9 cellular contexts compared by ENCODE assay signal in genomic region chr3:160012108-160012507, GRCh38. TPM values are rescaled to one million over a fixed set of nuclear protein-coding genes. Genes with fewer than 3 reads are reported as not detected.
DNase-seq lines count a peak whose midpoint lies in the region; ATAC-seq, FAIRE-seq and TF ChIP-seq lines count a peak whose summit lies in the region.
"Had no signal": no experiment of that assay in that cellular context is flagged by ENCODE, and none has a peak within 500 bp of the region (broad histone marks: within the 10 kb centered on the region; RNA-seq: fewer than 3 reads in every experiment).

No MANE protein-coding gene starts in this region.

- H3K36me3 Mint-ChIP-seq in WTC11, result no peaks in the 10 kb centered on the region
- H3K36me3 Mint-ChIP-seq: T-cell had no signal

- intact Hi-C loops in pancreas (cut with DNase I), result no loop called here

- no peaks in the 10 kb centered on the region for H3K9me3 ChIP-seq in Peyer's patch
- H3K9me3 ChIP-seq in pancreas, result no peaks in the 10 kb centered on the region

- H3K27ac ChIP-seq in Peyer's patch, result peak overlapping the region in 1 of 4 donors; percentile 31
- no peak overlapping the region for H3K27ac ChIP-seq in pancreas

- H3K4me3 ChIP-seq in Peyer's patch (no peak overlapping the region), pancreas (no peak overlapping the region)

- 59 to 70% methylated on average over 2 of the region's 2 CpGs for WGBS in pancreas, 2 donors

- H3K27me3 ChIP-seq in Peyer's patch, result no peaks in the 10 kb centered on the region
- no peaks in the 10 kb centered on the region for H3K27me3 ChIP-seq in pancreas

- H3K4me1 ChIP-seq in Peyer's patch, result no peaks in the 10 kb centered on the region
- no peaks in the 10 kb centered on the region for H3K4me1 ChIP-seq in pancreas

- no peak for TF ChIP-seq POLR2A in Peyer's patch (IDR thresholded peaks at IDR 0.05)

- no peak overlapping the region for H3K27ac Mint-ChIP-seq in WTC11
- H3K27ac Mint-ChIP-seq: T-cell had no signal

- H3K27me3 Mint-ChIP-seq in WTC11 (ENCODE audit: low read depth), result no peaks in the 10 kb centered on the region
- H3K27me3 Mint-ChIP-seq: T-cell had no signal

- FAIRE-seq in pancreas (lab: Jason Lieb, UNC), result no peak
- FAIRE-seq in urothelium cell line (lab: Jason Lieb, UNC), result no peak

- TF ChIP-seq CTCF in Peyer's patch (IDR thresholded peaks at IDR 0.05) (no peak), pancreas (IDR thresholded peaks at IDR 0.05) (no peak), WTC11 (IDR thresholded peaks at IDR 0.05) (no peak)

- POLR2A ChIA-PET in WTC11 (lab: Charles Lee), result no interaction called here

- ATAC-seq in GM18499 (IDR thresholded peaks at IDR 0.05; ENCODE audit: insufficient read depth, unreplicated experiment), result peak; percentile 82
- peak; percentile 78 for ATAC-seq in GM19455 (IDR thresholded peaks at IDR 0.05; ENCODE audit: unreplicated experiment)
- ATAC-seq in HG03066 (IDR thresholded peaks at IDR 0.05; ENCODE audit: low read depth, unreplicated experiment), result peak; percentile 70
- ATAC-seq in pancreas, result no peak
- no peak for ATAC-seq in WTC11
- ATAC-seq: T-cell had no signal

- CTCF ChIA-PET in WTC11 (lab: Charles Lee), result interaction anchor here (1.2 to 2.0 kb wide), 3 partner anchors 23 to 127 kb away, joined by 3 to 5 read pairs (median 5); partner anchors contain the start of gene IL12A

- no peaks in the 10 kb centered on the region for H3K4me1 Mint-ChIP-seq in WTC11

- H3K36me3 ChIP-seq in Peyer's patch (no peaks in the 10 kb centered on the region), pancreas (no peaks in the 10 kb centered on the region)

- DNase-seq in RPMI8226 (peak; percentile 86), Peyer's patch (no peak), pancreas (no peak), WTC11 (ENCODE audit: low spot score) (no peak), urothelium cell line (ENCODE audit: low spot score) (no peak)
- DNase-seq: T-cell had no signal

- H3K4me3 Mint-ChIP-seq in WTC11, result no peak overlapping the region
- H3K4me3 Mint-ChIP-seq: T-cell had no signal

- no peaks in the 10 kb centered on the region for H3K9me3 Mint-ChIP-seq in WTC11
- H3K9me3 Mint-ChIP-seq: T-cell had no signal

TF ChIP-seq in WTC11, 78 proteins besides CTCF, POLR2A, EP300 and RAD21:
- no peak for TF ChIP-seq ZNF532 (CRISPR knock-in tag; IDR thresholded peaks at IDR 0.05; ENCODE audit: borderline replicate concordance)
- TF ChIP-seq ZNF232 (CRISPR knock-in tag; IDR thresholded peaks at IDR 0.05), result no peak
- TF ChIP-seq ZNF671 (CRISPR knock-in tag; IDR thresholded peaks at IDR 0.05), result no peak
- no peak for TF ChIP-seq ZNF121 (CRISPR knock-in tag; IDR thresholded peaks at IDR 0.05)
- no peak for TF ChIP-seq STAT6 (CRISPR knock-in tag; conservative IDR thresholded peaks at IDR 0.05; ENCODE audit: low read depth)
- TF ChIP-seq SMAD3 (CRISPR knock-in tag; IDR thresholded peaks at IDR 0.05; ENCODE audit: borderline replicate concordance), result no peak
- TF ChIP-seq, protein P1, sequence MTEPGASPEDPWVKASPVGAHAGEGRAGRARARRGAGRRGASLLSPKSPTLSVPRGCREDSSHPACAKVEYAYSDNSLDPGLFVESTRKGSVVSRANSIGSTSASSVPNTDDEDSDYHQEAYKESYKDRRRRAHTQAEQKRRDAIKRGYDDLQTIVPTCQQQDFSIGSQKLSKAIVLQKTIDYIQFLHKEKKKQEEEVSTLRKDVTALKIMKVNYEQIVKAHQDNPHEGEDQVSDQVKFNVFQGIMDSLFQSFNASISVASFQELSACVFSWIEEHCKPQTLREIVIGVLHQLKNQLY (CRISPR knock-in tag; IDR thresholded peaks at IDR 0.05), result no peak
- no peak for TF ChIP-seq CREM (CRISPR knock-in tag; IDR thresholded peaks at IDR 0.05)
- TF ChIP-seq ZNF263 (CRISPR knock-in tag; IDR thresholded peaks at IDR 0.05; ENCODE audit: low read depth), result no peak
- no peak for TF ChIP-seq NFATC4 (CRISPR knock-in tag; IDR thresholded peaks at IDR 0.05)
- TF ChIP-seq CREB1 (CRISPR knock-in tag; IDR thresholded peaks at IDR 0.05), result no peak

RNA-seq across cellular contexts. Expression of gene IL12A, which starts 23.5 kb away (rescaled TPM):
- 1 to 10 TPM in 1 of 4 donors, not detected in 3; 1.2 TPM for total RNA-seq in Peyer's patch
- under 1 TPM; 0.08 to 0.69 (median 0.46) TPM for total RNA-seq in pancreas
- 1 to 10 TPM; 1.4 to 2.2 TPM for polyA plus RNA-seq in pancreas
- total RNA-seq in WTC11 (2021), result 0.69 to 1.0 TPM (median 0.69 TPM) in 3 replicates

Comparison
In these comparisons a context has a peak if more than half of its experiments do, and no peak if none do; other contexts are left out.
1. ATAC-seq: peak in GM18499 (single experiment), GM19455 (single experiment) and HG03066 (single experiment); none in pancreas (0 of 4) and WTC11 (single experiment).